Comparison of ENCODE assay signal across 10 cellular contexts in the genomic region with DNA sequence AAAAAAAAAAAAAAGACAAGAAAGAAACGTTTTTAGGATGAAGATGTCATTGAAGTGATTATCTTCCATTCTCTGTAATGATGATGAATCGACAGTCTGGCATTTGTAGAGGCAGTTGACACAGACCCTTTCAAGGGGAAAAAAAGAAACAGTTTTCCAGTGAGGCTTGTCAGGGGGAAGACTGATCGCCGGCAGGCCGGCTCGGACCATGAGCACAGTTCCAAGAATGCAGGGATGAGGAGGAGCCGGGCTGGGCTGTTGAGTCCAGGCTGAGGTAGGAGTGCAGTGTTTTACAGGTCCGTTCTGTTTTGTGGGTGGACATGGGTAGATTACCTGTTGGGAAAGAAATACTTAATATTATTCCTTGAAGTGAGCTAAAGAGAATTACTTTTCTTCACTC.
DNase-seq lines count a peak whose midpoint lies in the region; ATAC-seq and TF ChIP-seq lines count a peak whose summit lies in the region.
"Had no signal": no experiment of that assay in that cellular context is flagged by ENCODE, and none has a peak within 500 bp of the region (broad histone marks: within the 10 kb centered on the region; RNA-seq: fewer than 3 reads in every experiment).

No MANE protein-coding gene starts in this region.

- no peaks in the 10 kb centered on the region for H3K9me3 ChIP-seq in CD4-positive, CD25-positive, alpha-beta regulatory T cell (ENCODE audit: control insufficient read depth in 2 of 2, low read length in 2 of 2)

- no peaks in the 10 kb centered on the region for H3K36me3 ChIP-seq in CD4-positive, CD25-positive, alpha-beta regulatory T cell (ENCODE audit: control insufficient read depth, insufficient read depth, low read length)

- peaks cover 10% of the 10 kb centered on the region for H3K36me3 Mint-ChIP-seq in CD4-positive, CD25-positive, alpha-beta regulatory T cell
- H3K36me3 Mint-ChIP-seq in progenitor cell of endocrine pancreas (ENCODE audit: insufficient read depth): peaks cover 2% of the 10 kb centered on the region

- no peaks in the 10 kb centered on the region for H3K27me3 Mint-ChIP-seq in CD4-positive, CD25-positive, alpha-beta regulatory T cell
- H3K27me3 Mint-ChIP-seq in progenitor cell of endocrine pancreas: no peaks in the 10 kb centered on the region

- no peak overlapping the region for H3K4me3 Mint-ChIP-seq in CD4-positive, CD25-positive, alpha-beta regulatory T cell
- peak overlapping the region; percentile 12 for H3K4me3 Mint-ChIP-seq in progenitor cell of endocrine pancreas (ENCODE audit: low read depth)

- no peak overlapping the region for H3K4me3 ChIP-seq in CD4-positive, CD25-positive, alpha-beta regulatory T cell (ENCODE audit: low read depth, low read length)
- H3K4me3 ChIP-seq in fibroblast of villous mesenchyme (ENCODE audit: low read depth, low read length): no peak overlapping the region

- no peak for ATAC-seq in CD4-positive, CD25-positive, alpha-beta regulatory T cell (ENCODE audit: low read depth in 2 of 2)
- ATAC-seq in HG03521 (IDR thresholded peaks at IDR 0.05; ENCODE audit: unreplicated experiment) (no peak), HG03432 (IDR thresholded peaks at IDR 0.05; ENCODE audit: unreplicated experiment) (no peak)

- TF ChIP-seq CTCF in fibroblast of villous mesenchyme (IDR thresholded peaks at IDR 0.05; ENCODE audit: insufficient read depth, low read depth, low read length) (no peak), progenitor cell of endocrine pancreas (IDR thresholded peaks at IDR 0.05; ENCODE audit: unreplicated experiment) (no peak)

- H3K4me1 ChIP-seq in CD4-positive, CD25-positive, alpha-beta regulatory T cell (ENCODE audit: control insufficient read depth, insufficient read depth, low read length, poor library complexity, severe bottlenecking): no peaks in the 10 kb centered on the region

- no peaks in the 10 kb centered on the region for H3K4me1 Mint-ChIP-seq in CD4-positive, CD25-positive, alpha-beta regulatory T cell
- H3K4me1 Mint-ChIP-seq in progenitor cell of endocrine pancreas (ENCODE audit: low read depth): peaks cover 60% of the 10 kb centered on the region

- no peak for DNase-seq in CD4-positive, CD25-positive, alpha-beta regulatory T cell
- DNase-seq in SW480 (ENCODE audit: low spot score) (peak; percentile 58), fibroblast of villous mesenchyme (ENCODE audit: low read depth) (peak; percentile 64), progenitor cell of endocrine pancreas (ENCODE audit: low spot score, unreplicated experiment) (no peak), NCI-H1105 treated with DMSO at 0.1 percent for 48 hours (lab: John Stamatoyannopoulos, UW) (no peak)
- DNase-seq in stimulated activated naive CD4-positive, alpha-beta T cell (lab: John Stamatoyannopoulos, UW): no peak
- DNase-seq: activated CD4-positive, CD25-positive, alpha-beta regulatory T cell treated with anti-CD3 and anti-CD28 coated beads, Interleukin-2, amount 50 U/mL, for 72 hours; NCI-H1417 treated with DMSO at 0.1 percent for 48 hours had no signal

- peak overlapping the region in 2 of 3 donors; percentile 6 to 84 for H3K27ac Mint-ChIP-seq in CD4-positive, CD25-positive, alpha-beta regulatory T cell
- H3K27ac Mint-ChIP-seq in progenitor cell of endocrine pancreas: peak overlapping the region; percentile 74

- H3K27me3 ChIP-seq in CD4-positive, CD25-positive, alpha-beta regulatory T cell (ENCODE audit: control insufficient read depth, insufficient read depth, low read length): no peaks in the 10 kb centered on the region

- no peaks in the 10 kb centered on the region for H3K9me3 Mint-ChIP-seq in CD4-positive, CD25-positive, alpha-beta regulatory T cell
- H3K9me3 Mint-ChIP-seq in progenitor cell of endocrine pancreas (ENCODE audit: low read depth): no peaks in the 10 kb centered on the region

- no peak overlapping the region for H3K27ac ChIP-seq in CD4-positive, CD25-positive, alpha-beta regulatory T cell (ENCODE audit: insufficient read depth, low read length, poor library complexity, severe bottlenecking)

Comparison
In these comparisons a context has a peak if more than half of its experiments do, and no peak if none do; other contexts are left out.
1. DNase-seq: peak in SW480 (single experiment) and fibroblast of villous mesenchyme (single experiment); none in CD4-positive, CD25-positive, alpha-beta regulatory T cell (0 of 3), progenitor cell of endocrine pancreas (single experiment), NCI-H1105 treated with DMSO at 0.1 percent for 48 hours (single experiment) and stimulated activated naive CD4-positive, alpha-beta T cell (0 of 6).